In genomic region chr2:100321181-100321880, GRCh38 we compare ENCODE assay signal across 8 cellular contexts. TPM values are rescaled to one million over a fixed set of nuclear protein-coding genes. Genes with fewer than 3 reads are reported as not detected.
DNase-seq lines count a peak whose midpoint lies in the region; ATAC-seq and TF ChIP-seq lines count a peak whose summit lies in the region.

No MANE protein-coding gene starts in this region.

- H3K36me3 Mint-ChIP-seq in MCF 10A (ENCODE audit: insufficient read depth, unreplicated experiment), result no peaks in the 10 kb centered on the region
- peaks cover 0 to 12% (median 4%) of the 10 kb centered on the region in 5 donors for H3K36me3 Mint-ChIP-seq in naive thymus-derived CD4-positive, alpha-beta T cell

- H3K27me3 ChIP-seq in naive thymus-derived CD4-positive, alpha-beta T cell (ENCODE audit: control insufficient read depth in 2 of 2, insufficient read depth in 2 of 2, low read length in 2 of 2), result peaks cover 10 to 12% of the 10 kb centered on the region in 2 donors
- H3K27me3 ChIP-seq in vagina, result no peaks in the 10 kb centered on the region

- peak; percentile 80 for ATAC-seq in SK-N-SH treated with all-trans-retinoic acid at 6 μM for 48 hours
- peak; percentile 8 for ATAC-seq in naive thymus-derived CD4-positive, alpha-beta T cell
- ATAC-seq in HG03565 (IDR thresholded peaks at IDR 0.05; ENCODE audit: unreplicated experiment), result no peak
- no peak for ATAC-seq in GM19455 (IDR thresholded peaks at IDR 0.05; ENCODE audit: unreplicated experiment)

- POLR2A ChIA-PET in MCF 10A (lab: Yijun Ruan, JAX), result no interaction called here
- POLR2A ChIA-PET in naive thymus-derived CD4-positive, alpha-beta T cell (lab: Charles Lee), result no interaction called here

- H3K4me3 Mint-ChIP-seq in MCF 10A (ENCODE audit: unreplicated experiment), result no peak overlapping the region
- peak overlapping the region in 5 of 10 donors; percentile 25 to 79 (median 55) for H3K4me3 Mint-ChIP-seq in naive thymus-derived CD4-positive, alpha-beta T cell

- CTCF ChIA-PET in MCF 10A (lab: Yijun Ruan, JAX), result no interaction called here
- CTCF ChIA-PET in naive thymus-derived CD4-positive, alpha-beta T cell (lab: Charles Lee), result no interaction called here

- peaks cover 27% of the 10 kb centered on the region for H3K9me3 Mint-ChIP-seq in MCF 10A (ENCODE audit: unreplicated experiment)
- peaks cover 3 to 28% (median 16%) of the 10 kb centered on the region in 11 donors for H3K9me3 Mint-ChIP-seq in naive thymus-derived CD4-positive, alpha-beta T cell

- no peak for TF ChIP-seq POLR2A in vagina (IDR thresholded peaks at IDR 0.05)

- H3K4me1 ChIP-seq in naive thymus-derived CD4-positive, alpha-beta T cell (ENCODE audit: control insufficient read depth in 2 of 2, insufficient read depth in 2 of 2, low read length in 2 of 2), result no peaks in the 10 kb centered on the region
- H3K4me1 ChIP-seq in vagina, result peaks cover 19% of the 10 kb centered on the region

- H3K9me3 ChIP-seq in naive thymus-derived CD4-positive, alpha-beta T cell (ENCODE audit: control insufficient read depth in 2 of 3, low read length in 3 of 3), result no peaks in the 10 kb centered on the region
- H3K9me3 ChIP-seq in vagina, result no peaks in the 10 kb centered on the region

- H3K27ac ChIP-seq in naive thymus-derived CD4-positive, alpha-beta T cell (ENCODE audit: low read depth, low read length), result no peak overlapping the region
- H3K27ac ChIP-seq in vagina, result peak overlapping the region; percentile 58

- no peak for TF ChIP-seq CTCF in MCF 10A (IDR thresholded peaks at IDR 0.05; ENCODE audit: unreplicated experiment)
- TF ChIP-seq CTCF in fibroblast of mammary gland (conservative IDR thresholded peaks at IDR 0.05; ENCODE audit: control insufficient read depth, insufficient read depth, low read depth, low read length), result no peak
- no peak for TF ChIP-seq CTCF in vagina (IDR thresholded peaks at IDR 0.05)

- no peaks in the 10 kb centered on the region for H3K27me3 Mint-ChIP-seq in MCF 10A (ENCODE audit: insufficient read depth, unreplicated experiment)
- H3K27me3 Mint-ChIP-seq in naive thymus-derived CD4-positive, alpha-beta T cell, result peaks cover 58 to 75% (median 66%) of the 10 kb centered on the region in 5 donors

- intact Hi-C loops in MCF 10A (cut with micrococcal nuclease), result no loop called here
- intact Hi-C loops in naive thymus-derived CD4-positive, alpha-beta T cell (cut with micrococcal nuclease), result loop anchor here in 1 of 2 donors (5.0 kb wide), 1 partner anchor 39 kb away; no protein-coding TSS in a partner anchor
- intact Hi-C loops in vagina (cut with DNase I), result no loop called here

- no TSS peak for BruUV-seq in MCF 10A (replicated peaks; lab: Mats Ljungman, UMichigan)

- in situ Hi-C loops in T47D (cut with HindIII; ENCODE audit: low pct_unique_long_range_greater_than_20kb, low sequenced_read_pairs), result no loop called here

- DNase-seq in T47D (ENCODE audit: low read depth in 1 of 2, low spot score in 1 of 2) (peak; percentile 41 to 69), MCF 10A (ENCODE audit: unreplicated experiment) (no peak), fibroblast of mammary gland (ENCODE audit: low read depth) (peak; percentile 6), vagina (ENCODE audit: extremely low spot score in 2 of 2) (no peak)
- DNase-seq in naive thymus-derived CD4-positive, alpha-beta T cell, result peak in 1 of 9 donors; percentile 35

- no peaks in the 10 kb centered on the region for H3K36me3 ChIP-seq in naive thymus-derived CD4-positive, alpha-beta T cell (ENCODE audit: control insufficient read depth in 2 of 3, insufficient read depth in 3 of 3, low read length in 3 of 3)
- no peaks in the 10 kb centered on the region for H3K36me3 ChIP-seq in vagina

- no peak overlapping the region for H3K27ac Mint-ChIP-seq in MCF 10A (ENCODE audit: low read depth, unreplicated experiment)
- no peak overlapping the region for H3K27ac Mint-ChIP-seq in naive thymus-derived CD4-positive, alpha-beta T cell

- no peaks in the 10 kb centered on the region for H3K4me1 Mint-ChIP-seq in MCF 10A (ENCODE audit: insufficient read depth, unreplicated experiment)
- H3K4me1 Mint-ChIP-seq in naive thymus-derived CD4-positive, alpha-beta T cell, result peaks cover 0 to 9% (median 3%) of the 10 kb centered on the region in 7 donors

- no peak overlapping the region for H3K4me3 ChIP-seq in fibroblast of mammary gland (ENCODE audit: control insufficient read depth, low read depth, low read length)
- no peak overlapping the region for H3K4me3 ChIP-seq in naive thymus-derived CD4-positive, alpha-beta T cell (ENCODE audit: low read length)
- peak overlapping the region; percentile 56 to 67 for H3K4me3 ChIP-seq in vagina

TF ChIP-seq in SK-N-SH treated with all-trans-retinoic acid at 6 μM for 48 hours, 23 proteins besides CTCF, POLR2A, EP300 and RAD21:
- TF ChIP-seq PPARA (CRISPR knock-in tag; IDR thresholded peaks at IDR 0.05; ENCODE audit: borderline replicate concordance), result no peak
- no peak for TF ChIP-seq ARNTL (CRISPR knock-in tag; IDR thresholded peaks at IDR 0.05; ENCODE audit: borderline replicate concordance, low read depth)
- TF ChIP-seq CSRNP3 (CRISPR knock-in tag; IDR thresholded peaks at IDR 0.05), result no peak
- no peak for TF ChIP-seq BACH2 (CRISPR knock-in tag; IDR thresholded peaks at IDR 0.05; ENCODE audit: borderline replicate concordance)
- TF ChIP-seq OSR1 (CRISPR knock-in tag; IDR thresholded peaks at IDR 0.05), result no peak
- no peak for TF ChIP-seq GLIS3 (CRISPR knock-in tag; IDR thresholded peaks at IDR 0.05)
- no peak for TF ChIP-seq ZNF565 (CRISPR knock-in tag; conservative IDR thresholded peaks at IDR 0.05; ENCODE audit: low read depth)
- TF ChIP-seq ZC3H10 (CRISPR knock-in tag; IDR thresholded peaks at IDR 0.05), result no peak
- no peak for TF ChIP-seq RARB (CRISPR knock-in tag; IDR thresholded peaks at IDR 0.05)
TF ChIP-seq in SK-N-SH treated with all-trans-retinoic acid at 6 μM for 48 hours: peak in this region for 0.

RNA-seq across cellular contexts. Expression of gene LONRF2, which starts 1.0 kb away (rescaled TPM):
- total RNA-seq in MCF 10A (2022) (not detected in 2 replicates), vagina (9.6 TPM)
- total RNA-seq in naive thymus-derived CD4-positive, alpha-beta T cell, result under 1 TPM in 2 of 5 experiments, not detected in 3; 0.05 to 0.24 TPM
- polyA plus RNA-seq in naive thymus-derived CD4-positive, alpha-beta T cell, result not detected

Comparison
In these comparisons a context has a peak if more than half of its experiments do, and no peak if none do; other contexts are left out.
1. DNase-seq: peak in T47D (2 of 2) and fibroblast of mammary gland (single experiment); none in MCF 10A (single experiment) and vagina (0 of 2).
2. ATAC-seq: peak in SK-N-SH treated with all-trans-retinoic acid at 6 μM for 48 hours (single experiment) and naive thymus-derived CD4-positive, alpha-beta T cell (single experiment); none in HG03565 (single experiment) and GM19455 (single experiment).
3. H3K4me3 ChIP-seq: peak in vagina (2 of 2); none in fibroblast of mammary gland (single experiment) and naive thymus-derived CD4-positive, alpha-beta T cell (single experiment).